Comparison of ENCODE assay signal across 13 cellular contexts in the genomic region with DNA sequence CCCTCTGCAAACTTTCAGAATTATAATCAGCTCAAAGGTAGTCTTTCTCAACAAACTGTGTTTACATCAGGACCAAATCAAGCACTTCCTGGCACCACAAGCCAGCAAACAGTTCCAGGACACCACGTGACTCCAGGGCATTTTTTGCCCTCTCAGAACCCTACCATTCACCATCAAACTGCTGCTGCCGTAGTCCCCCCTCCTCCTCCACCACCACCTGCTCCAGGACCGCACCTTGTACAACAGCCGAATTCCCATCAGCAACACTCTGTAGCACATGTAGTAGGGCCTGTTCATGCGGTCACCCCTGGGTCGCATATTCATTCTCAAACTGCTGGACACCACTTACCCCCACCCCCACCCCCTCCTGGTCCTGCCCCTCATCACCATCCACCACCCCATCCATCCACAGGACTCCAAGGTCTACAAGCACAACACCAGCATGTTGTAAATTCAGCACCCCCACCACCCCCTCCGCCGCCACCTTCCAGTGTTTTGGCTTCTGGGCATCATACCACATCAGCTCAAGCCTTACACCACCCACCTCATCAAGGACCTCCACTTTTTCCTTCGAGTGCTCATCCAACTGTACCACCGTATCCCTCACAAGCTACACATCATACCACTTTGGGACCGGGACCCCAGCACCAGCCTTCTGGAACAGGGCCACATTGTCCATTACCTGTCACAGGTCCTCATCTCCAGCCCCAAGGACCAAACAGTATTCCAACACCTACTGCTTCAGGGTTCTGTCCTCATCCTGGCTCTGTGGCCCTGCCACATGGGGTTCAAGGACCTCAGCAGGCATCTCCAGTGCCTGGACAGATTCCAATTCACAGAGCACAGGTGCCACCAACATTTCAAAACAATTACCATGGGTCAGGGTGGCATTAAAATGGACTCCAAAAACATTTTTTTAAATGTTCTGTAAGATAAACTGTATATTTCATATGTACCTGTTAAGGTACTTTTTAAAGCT.
DNase-seq lines count a peak whose midpoint lies in the region; ATAC-seq and TF ChIP-seq lines count a peak whose summit lies in the region.
"Had no signal": no experiment of that assay in that cellular context is flagged by ENCODE, and none has a peak within 500 bp of the region (broad histone marks: within the 10 kb centered on the region; RNA-seq: fewer than 3 reads in every experiment).

No MANE protein-coding gene starts in this region.

- H3K9ac ChIP-seq in DND-41 (ENCODE audit: low read depth, low read length) (no peak overlapping the region), trophoblast cell (ENCODE audit: low read length) (peak overlapping the region; percentile 67), mesenchymal stem cell (ENCODE audit: low read length) (no peak overlapping the region)

- H2BK5ac ChIP-seq in trophoblast cell (ENCODE audit: low read depth, low read length, poor library complexity) (no peak overlapping the region), mesenchymal stem cell (ENCODE audit: low read depth, low read length, poor library complexity, severe bottlenecking) (no peak overlapping the region)

- H2BK120ac ChIP-seq in trophoblast cell (ENCODE audit: insufficient read depth, low read length, poor library complexity) (no peak overlapping the region), mesenchymal stem cell (ENCODE audit: low read depth, low read length) (no peak overlapping the region)

- H3K4me1 ChIP-seq in DND-41 (ENCODE audit: insufficient read depth, low read length) (no peaks in the 10 kb centered on the region), heart right ventricle (no peaks in the 10 kb centered on the region), trophoblast cell (ENCODE audit: control insufficient read depth in 1 of 2, insufficient read depth in 2 of 2, low read length in 2 of 2) (no peaks in the 10 kb centered on the region), mesenchymal stem cell (ENCODE audit: control insufficient read depth, insufficient read depth, low read depth, low read length) (no peaks in the 10 kb centered on the region)

- CTCF ChIA-PET in activated CD4-positive, alpha-beta memory T cell treated with anti-CD3 and anti-CD28 coated beads, Interleukin-2, amount 10 ng/mL, durations not matched to agents 7 days and 5 days (lab: Charles Lee) = interaction anchor here (0.5 to 1.2 kb wide), 2 partner anchors 12 to 263 kb away, joined by 3 to 5 read pairs; no protein-coding TSS in a partner anchor

- H3K27ac Mint-ChIP-seq in activated CD4-positive, alpha-beta memory T cell treated with anti-CD3 and anti-CD28 coated beads, Interleukin-2, amount 10 ng/mL, durations not matched to agents 7 days and 5 days = peak overlapping the region; percentile 51

- H3K27me3 Mint-ChIP-seq in activated CD4-positive, alpha-beta memory T cell treated with anti-CD3 and anti-CD28 coated beads, Interleukin-2, amount 10 ng/mL, durations not matched to agents 7 days and 5 days = no peaks in the 10 kb centered on the region

- H3K36me3 Mint-ChIP-seq in activated CD4-positive, alpha-beta memory T cell treated with anti-CD3 and anti-CD28 coated beads, Interleukin-2, amount 10 ng/mL, durations not matched to agents 7 days and 5 days (ENCODE audit: low read depth) = peaks cover 81% of the 10 kb centered on the region

- peaks cover 16% of the 10 kb centered on the region for H3K4me1 Mint-ChIP-seq in activated CD4-positive, alpha-beta memory T cell treated with anti-CD3 and anti-CD28 coated beads, Interleukin-2, amount 10 ng/mL, durations not matched to agents 7 days and 5 days

- H4K8ac ChIP-seq in trophoblast cell (ENCODE audit: low read depth, low read length) = no peak overlapping the region
- H4K8ac ChIP-seq in mesenchymal stem cell (ENCODE audit: low read length) = no peak overlapping the region

- no peak overlapping the region for H2BK15ac ChIP-seq in mesenchymal stem cell (ENCODE audit: low read depth, poor library complexity, severe bottlenecking)

- H3K79me1 ChIP-seq in trophoblast cell (ENCODE audit: low read length) (no peaks in the 10 kb centered on the region), mesenchymal stem cell (replicated peaks; ENCODE audit: low read length, poor library complexity, severe bottlenecking) (peaks cover 8% of the 10 kb centered on the region)

- H3K18ac ChIP-seq in trophoblast cell (ENCODE audit: low read length) (no peak overlapping the region), mesenchymal stem cell (ENCODE audit: low read depth in 1 of 2, low read length in 2 of 2) (no peak overlapping the region)

- no peak overlapping the region for H3K14ac ChIP-seq in trophoblast cell (ENCODE audit: low read length)
- H3K14ac ChIP-seq in mesenchymal stem cell (ENCODE audit: low read length in 2 of 2) = no peak overlapping the region

- H3K4me3 Mint-ChIP-seq in activated CD4-positive, alpha-beta memory T cell treated with anti-CD3 and anti-CD28 coated beads, Interleukin-2, amount 10 ng/mL, durations not matched to agents 7 days and 5 days = no peak overlapping the region

- no peak overlapping the region for H3K23ac ChIP-seq in trophoblast cell (ENCODE audit: low read length)
- no peak overlapping the region for H3K23ac ChIP-seq in mesenchymal stem cell (ENCODE audit: low read length in 2 of 2)

- peaks cover 73% of the 10 kb centered on the region for H3K79me2 ChIP-seq in DND-41 (ENCODE audit: insufficient read depth, low read length)
- H3K79me2 ChIP-seq in trophoblast cell (ENCODE audit: control insufficient read depth, insufficient read depth, low read length, poor library complexity) = no peaks in the 10 kb centered on the region

- H3K9me3 ChIP-seq in DND-41 (ENCODE audit: insufficient read depth, low read length, severe bottlenecking) (no peaks in the 10 kb centered on the region), heart right ventricle (no peaks in the 10 kb centered on the region), trophoblast cell (ENCODE audit: insufficient read depth, low read depth, low read length) (no peaks in the 10 kb centered on the region), mesenchymal stem cell (ENCODE audit: control insufficient read depth, low read length) (no peaks in the 10 kb centered on the region)

- H3K36me3 ChIP-seq in DND-41 (ENCODE audit: insufficient read depth, low read length) (peaks cover 100% of the 10 kb centered on the region), heart right ventricle (peaks cover 0 to 100% (median 66%) of the 10 kb centered on the region in 9 donors), trophoblast cell (ENCODE audit: control insufficient read depth in 1 of 2, insufficient read depth in 2 of 2, low read length in 2 of 2) (peaks cover 19 to 27% of the 10 kb centered on the region in 2 experiments), mesenchymal stem cell (ENCODE audit: control insufficient read depth in 1 of 2, insufficient read depth in 2 of 2, low read depth in 1 of 2, low read length in 2 of 2) (peaks cover 20 to 96% of the 10 kb centered on the region in 2 experiments)

- H4K91ac ChIP-seq in trophoblast cell (ENCODE audit: low read depth, low read length) = no peak overlapping the region
- H4K91ac ChIP-seq in mesenchymal stem cell (ENCODE audit: low read length) = no peak overlapping the region

- no peak overlapping the region for H4K12ac ChIP-seq in trophoblast cell (ENCODE audit: low read depth, low read length)

- intact Hi-C loops in heart right ventricle (cut with DNase I) = loop anchor here in 1 of 10 donors (5.0 kb wide), 1 partner anchor 130 kb away; no protein-coding TSS in a partner anchor

- H2BK12ac ChIP-seq in trophoblast cell (ENCODE audit: low read length) (no peak overlapping the region), mesenchymal stem cell (ENCODE audit: low read length in 2 of 2) (no peak overlapping the region)

- POLR2A ChIA-PET in activated CD4-positive, alpha-beta memory T cell treated with anti-CD3 and anti-CD28 coated beads, Interleukin-2, amount 10 ng/mL, durations not matched to agents 7 days and 5 days (lab: Charles Lee) = interaction anchor here (1.2 kb wide), 1 partner anchor 9 kb away, joined by 5 read pairs; no protein-coding TSS in a partner anchor

- H3K9me3 Mint-ChIP-seq in activated CD4-positive, alpha-beta memory T cell treated with anti-CD3 and anti-CD28 coated beads, Interleukin-2, amount 10 ng/mL, durations not matched to agents 7 days and 5 days = peaks cover 7% of the 10 kb centered on the region

- H4K20me1 ChIP-seq in DND-41 (ENCODE audit: insufficient read depth, low read length) = peaks cover 35% of the 10 kb centered on the region

- H2AFZ ChIP-seq in DND-41 (ENCODE audit: low read depth, low read length) (no peak overlapping the region), trophoblast cell (ENCODE audit: insufficient read depth, low read length, poor library complexity) (no peak overlapping the region), mesenchymal stem cell (ENCODE audit: low read depth, low read length) (no peak overlapping the region)

- TF ChIP-seq CTCF in DND-41 (IDR thresholded peaks at IDR 0.05; ENCODE audit: borderline replicate concordance, extremely low read depth, low read length, poor library complexity, severe bottlenecking) = no peak
- no peak for TF ChIP-seq CTCF in heart right ventricle (IDR thresholded peaks at IDR 0.05)

- ATAC-seq in DND-41 (ENCODE audit: insufficient read depth, low read depth) (peak; percentile 34), heart right ventricle (peak in 6 of 8 donors; percentile 28 to 68 (median 42)), GM21529 (IDR thresholded peaks at IDR 0.05; ENCODE audit: unreplicated experiment) (no peak)

- H2AK5ac ChIP-seq in trophoblast cell (ENCODE audit: low read length) (no peak overlapping the region), mesenchymal stem cell (ENCODE audit: low read length, severe bottlenecking) (no peak overlapping the region)

- no peak for DNase-seq in DND-41
- DNase-seq in activated CD4-positive, alpha-beta memory T cell treated with anti-CD3 and anti-CD28 coated beads, Interleukin-2, amount 10 ng/mL, durations not matched to agents 7 days and 5 days = no peak
- no peak for DNase-seq in heart right ventricle
- DNase-seq in trophoblast cell = no peak
- no peak for DNase-seq in dedifferentiated amniotic fluid mesenchymal stem cell (ENCODE audit: extremely low spot score)
- DNase-seq in stimulated activated CD4-positive, alpha-beta T cell treated with anti-CD3 and anti-CD28 coated beads, Interleukin-15, amount 100 ng/mL, for 24 hours = no peak
- no peak for DNase-seq in mesenchymal stem cell
- DNase-seq: activated effector memory CD4-positive, alpha-beta T cell treated with Interleukin-2 at 50 U/mL for 16 hours; DMS153; NCI-H524 treated with DMSO at 0.1 percent for 48 hours; small intestine; T1000 had no signal

- H3K27me3 ChIP-seq in DND-41 (ENCODE audit: insufficient read depth, low read length, poor library complexity) (no peaks in the 10 kb centered on the region), heart right ventricle (no peaks in the 10 kb centered on the region), trophoblast cell (ENCODE audit: insufficient read depth, low read length) (no peaks in the 10 kb centered on the region), mesenchymal stem cell (ENCODE audit: control insufficient read depth in 1 of 2, insufficient read depth in 1 of 2, low read length in 2 of 2) (no peaks in the 10 kb centered on the region)

- H3K4ac ChIP-seq in trophoblast cell (ENCODE audit: low read depth, low read length) (no peak overlapping the region), mesenchymal stem cell (ENCODE audit: low read depth in 1 of 2, low read length in 2 of 2) (no peak overlapping the region)

- H3K4me3 ChIP-seq in DND-41 (ENCODE audit: low read depth in 1 of 2, low read length in 2 of 2) (no peak overlapping the region), heart right ventricle (no peak overlapping the region), trophoblast cell (ENCODE audit: low read depth, low read length) (peak overlapping the region; percentile 9), mesenchymal stem cell (ENCODE audit: insufficient read depth in 1 of 2, low read depth in 1 of 2, low read length in 2 of 2) (no peak overlapping the region)

- WGBS in heart right ventricle, 2 donors = 85 to 91% methylated on average over 11 of the region's 11 CpGs
- no CpG with 5 or more reads among the region's 11 CpGs for WGBS in trophoblast cell (ENCODE audit: extremely low coverage, insufficient coverage, insufficient read length)
- 97% methylated on average over 11 of the region's 11 CpGs for WGBS in mesenchymal stem cell

- H3K4me2 ChIP-seq in DND-41 (ENCODE audit: insufficient read depth, low read length) (no peak overlapping the region), trophoblast cell (ENCODE audit: low read length) (no peak overlapping the region), mesenchymal stem cell (ENCODE audit: low read length, poor library complexity, severe bottlenecking) (no peak overlapping the region)

- H3K27ac ChIP-seq in DND-41 (ENCODE audit: low read length) = peak overlapping the region; percentile 21
- H3K27ac ChIP-seq in heart right ventricle = no peak overlapping the region
- no peak overlapping the region for H3K27ac ChIP-seq in trophoblast cell (ENCODE audit: low read depth, low read length)
- H3K27ac ChIP-seq in mesenchymal stem cell (ENCODE audit: low read length, poor library complexity, severe bottlenecking) = no peak overlapping the region
